In the genomic region with DNA sequence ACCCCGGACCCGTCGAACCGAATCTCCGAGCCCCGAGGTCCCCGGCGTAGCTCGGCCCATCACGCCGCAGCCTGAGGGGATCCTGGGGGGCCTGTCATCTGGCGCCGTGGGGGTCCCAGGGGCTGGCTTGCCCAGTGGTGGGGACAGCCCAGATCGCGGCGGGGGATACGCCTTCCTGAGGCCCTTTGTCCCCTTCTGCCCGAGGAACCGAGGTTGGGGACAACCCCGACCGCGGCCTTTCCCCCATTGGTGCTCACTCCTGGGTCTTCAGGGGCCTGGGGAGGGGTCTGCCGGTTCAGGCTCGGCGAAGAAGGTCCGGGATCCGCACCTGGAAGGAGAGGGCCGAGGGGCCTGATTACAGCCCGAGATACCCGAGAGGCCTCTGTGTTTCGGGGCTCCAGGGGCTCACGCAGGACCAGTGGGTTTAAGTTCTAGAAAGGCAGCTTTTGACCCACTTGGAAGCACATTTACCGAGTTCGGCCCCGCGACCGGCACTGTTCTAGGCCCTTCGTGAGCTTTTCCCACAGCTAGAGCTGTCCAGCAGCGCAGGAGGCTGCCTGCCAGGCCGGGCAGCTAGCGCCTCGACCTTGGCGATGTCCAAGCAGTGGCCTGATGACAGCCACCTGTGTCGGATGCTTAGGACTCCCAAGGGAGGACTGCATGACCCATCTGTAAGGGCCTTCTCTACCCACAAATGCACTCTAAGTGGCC, we compare ENCODE assay signal across 9 cellular contexts. TPM values are rescaled to one million over a fixed set of nuclear protein-coding genes. Genes with fewer than 3 reads are reported as not detected.
A peak's percentile ranks its signal among the peaks of the same experiment; 100 is the strongest.
DNase-seq lines count a peak whose midpoint lies in the region; ATAC-seq and TF ChIP-seq lines count a peak whose summit lies in the region.
"Had no signal": no experiment of that assay in that cellular context is flagged by ENCODE, and none has a peak within 500 bp of the region (broad histone marks: within the 10 kb centered on the region; RNA-seq: fewer than 3 reads in every experiment).

No MANE protein-coding gene starts in this region.

- no peaks in the 10 kb centered on the region for H3K9me3 ChIP-seq in right atrium auricular region
- H3K9me3 ChIP-seq in skeletal muscle satellite cell (replicated peaks; ENCODE audit: low read length) = no peaks in the 10 kb centered on the region

- intact Hi-C loops in activated CD4-positive, alpha-beta T cell treated with anti-CD3 and anti-CD28 coated beads for 36 hours (cut with DNase I, micrococcal nuclease) = loop anchor here (1.0 to 5.0 kb wide), 9 partner anchors 79 to 542 kb away; a partner anchor contains a TSS
- intact Hi-C loops in activated T-helper 2 cell treated with anti-CD3 and anti-CD28 coated beads, Interferon-gamma antibody, Interleukin-2, Interleukin-4, amounts not matched to agents 10 μg/mL and 5 μg/mL and 100 μg/mL, durations not matched to agents 14 hours and 24 hours and 36 hours (cut with micrococcal nuclease) = loop anchor here (1.0 kb wide), 1 partner anchor 20 kb away; no protein-coding TSS in a partner anchor

- ATAC-seq in activated CD4-positive, alpha-beta T cell treated with anti-CD3 and anti-CD28 coated beads for 36 hours = no peak
- peak; percentile 0 for ATAC-seq in HG03103 (IDR thresholded peaks at IDR 0.05; ENCODE audit: low read depth, unreplicated experiment)

- peak overlapping the region; percentile 9 for H3K27ac Mint-ChIP-seq in activated CD4-positive, alpha-beta T cell treated with anti-CD3 and anti-CD28 coated beads for 36 hours
- H3K27ac Mint-ChIP-seq in activated T-helper 2 cell treated with anti-CD3 and anti-CD28 coated beads, Interferon-gamma antibody, Interleukin-2, Interleukin-4, amounts not matched to agents 10 μg/mL and 5 μg/mL and 100 μg/mL, durations not matched to agents 14 hours and 24 hours and 36 hours = peak overlapping the region; percentile 67
- H3K27ac Mint-ChIP-seq: dendritic cell treated with granulocyte-macrophage colony-stimulating factor and Interleukin-4, amounts not matched to agents 40 ng/mL and 50 ng/mL, for 4 days had no signal

- no peaks in the 10 kb centered on the region for H3K9me3 Mint-ChIP-seq in activated CD4-positive, alpha-beta T cell treated with anti-CD3 and anti-CD28 coated beads for 36 hours (ENCODE audit: low read depth)
- H3K9me3 Mint-ChIP-seq in activated T-helper 2 cell treated with anti-CD3 and anti-CD28 coated beads, Interferon-gamma antibody, Interleukin-2, Interleukin-4, amounts not matched to agents 10 μg/mL and 5 μg/mL and 100 μg/mL, durations not matched to agents 14 hours and 24 hours and 36 hours = no peaks in the 10 kb centered on the region
- H3K9me3 Mint-ChIP-seq: dendritic cell treated with granulocyte-macrophage colony-stimulating factor and Interleukin-4, amounts not matched to agents 40 ng/mL and 50 ng/mL, for 4 days had no signal

- H3K27me3 ChIP-seq in right atrium auricular region (no peaks in the 10 kb centered on the region), skeletal muscle satellite cell (ENCODE audit: control insufficient read depth, insufficient read depth, low read length) (no peaks in the 10 kb centered on the region)

- peaks cover 42% of the 10 kb centered on the region for H3K4me1 Mint-ChIP-seq in activated CD4-positive, alpha-beta T cell treated with anti-CD3 and anti-CD28 coated beads for 36 hours
- H3K4me1 Mint-ChIP-seq in activated T-helper 2 cell treated with anti-CD3 and anti-CD28 coated beads, Interferon-gamma antibody, Interleukin-2, Interleukin-4, amounts not matched to agents 10 μg/mL and 5 μg/mL and 100 μg/mL, durations not matched to agents 14 hours and 24 hours and 36 hours (ENCODE audit: low read depth) = peaks cover 39% of the 10 kb centered on the region

- CTCF ChIA-PET in activated CD4-positive, alpha-beta T cell treated with anti-CD3 and anti-CD28 coated beads for 36 hours (lab: Charles Lee) = interaction anchor here (0.5 to 5.2 kb wide), 16 partner anchors 9 to 270 kb away, joined by 3 to 38 read pairs (median 4); a partner anchor contains a TSS

- peak overlapping the region; percentile 97 for H3K4me2 ChIP-seq in skeletal muscle satellite cell (ENCODE audit: low read length)

- POLR2A ChIA-PET in activated CD4-positive, alpha-beta T cell treated with anti-CD3 and anti-CD28 coated beads for 36 hours (lab: Charles Lee) = interaction anchor here (0.6 to 2.7 kb wide), 11 partner anchors 9 to 455 kb away, joined by 3 to 9 read pairs (median 4); a partner anchor contains a TSS

- H3K36me3 ChIP-seq in right atrium auricular region (no peaks in the 10 kb centered on the region), skeletal muscle satellite cell (ENCODE audit: insufficient read depth, low read length) (no peaks in the 10 kb centered on the region)

- H3K9ac ChIP-seq in skeletal muscle satellite cell (ENCODE audit: low read depth, low read length) = peak overlapping the region; percentile 94

- peak overlapping the region; percentile 93 to 95 for H3K27ac ChIP-seq in right atrium auricular region

- H3K27me3 Mint-ChIP-seq in activated CD4-positive, alpha-beta T cell treated with anti-CD3 and anti-CD28 coated beads for 36 hours = no peaks in the 10 kb centered on the region
- no peaks in the 10 kb centered on the region for H3K27me3 Mint-ChIP-seq in activated T-helper 2 cell treated with anti-CD3 and anti-CD28 coated beads, Interferon-gamma antibody, Interleukin-2, Interleukin-4, amounts not matched to agents 10 μg/mL and 5 μg/mL and 100 μg/mL, durations not matched to agents 14 hours and 24 hours and 36 hours (ENCODE audit: low read depth)
- H3K27me3 Mint-ChIP-seq: dendritic cell treated with granulocyte-macrophage colony-stimulating factor and Interleukin-4, amounts not matched to agents 40 ng/mL and 50 ng/mL, for 4 days had no signal

- H3K4me3 ChIP-seq in right atrium auricular region = peak overlapping the region; percentile 72 to 83
- H3K4me3 ChIP-seq in skeletal muscle satellite cell (ENCODE audit: low read length) = peak overlapping the region; percentile 86

- no peak overlapping the region for H3K4me3 Mint-ChIP-seq in activated CD4-positive, alpha-beta T cell treated with anti-CD3 and anti-CD28 coated beads for 36 hours
- no peak overlapping the region for H3K4me3 Mint-ChIP-seq in activated T-helper 2 cell treated with anti-CD3 and anti-CD28 coated beads, Interferon-gamma antibody, Interleukin-2, Interleukin-4, amounts not matched to agents 10 μg/mL and 5 μg/mL and 100 μg/mL, durations not matched to agents 14 hours and 24 hours and 36 hours (ENCODE audit: low read depth)
- H3K4me3 Mint-ChIP-seq: dendritic cell treated with granulocyte-macrophage colony-stimulating factor and Interleukin-4, amounts not matched to agents 40 ng/mL and 50 ng/mL, for 4 days had no signal

- peaks cover 0 to 63% of the 10 kb centered on the region in 2 donors for H3K4me1 ChIP-seq in right atrium auricular region
- H3K4me1 ChIP-seq in skeletal muscle satellite cell (ENCODE audit: control insufficient read depth, insufficient read depth, low read length) = peaks cover 52% of the 10 kb centered on the region

- H3K36me3 Mint-ChIP-seq in activated CD4-positive, alpha-beta T cell treated with anti-CD3 and anti-CD28 coated beads for 36 hours (ENCODE audit: low read depth) = peaks cover 9% of the 10 kb centered on the region
- peaks cover 16% of the 10 kb centered on the region for H3K36me3 Mint-ChIP-seq in activated T-helper 2 cell treated with anti-CD3 and anti-CD28 coated beads, Interferon-gamma antibody, Interleukin-2, Interleukin-4, amounts not matched to agents 10 μg/mL and 5 μg/mL and 100 μg/mL, durations not matched to agents 14 hours and 24 hours and 36 hours (ENCODE audit: low read depth)

- DNase-seq in activated CD4-positive, alpha-beta T cell treated with anti-CD3 and anti-CD28 coated beads for 36 hours = peak; percentile 27
- no peak for DNase-seq in activated CD4-positive, alpha-beta T cell treated with anti-CD3 and anti-CD28 coated beads, Interleukin-2, amount 50 U/mL, for 1 hour
- DNase-seq in activated T-helper 2 cell treated with anti-CD3 and anti-CD28 coated beads, Interferon-gamma antibody, Interleukin-2, Interleukin-4, amounts not matched to agents 10 μg/mL and 5 μg/mL and 100 μg/mL, durations not matched to agents 14 hours and 24 hours and 36 hours (ENCODE audit: low spot score) = peak; percentile 14
- DNase-seq in right atrium auricular region (ENCODE audit: low spot score) (no peak), HCEC 1CT (no peak), SIG-M5 treated with dmso at 0.1 percent for 504 hours (lab: John Stamatoyannopoulos, UW; ENCODE audit: unreplicated experiment) (no peak)

- TF ChIP-seq CTCF in right atrium auricular region (IDR thresholded peaks at IDR 0.05) = no peak

RNA-seq across cellular contexts. Expression of a gene that starts 0.5 kb away (rescaled TPM):
- 10 to 100 TPM; 41.5 to 52.1 TPM for total RNA-seq in activated CD4-positive, alpha-beta T cell treated with anti-CD3 and anti-CD28 coated beads for 36 hours
- total RNA-seq in activated T-helper 2 cell treated with anti-CD3 and anti-CD28 coated beads, Interferon-gamma antibody, Interleukin-2, Interleukin-4, amounts not matched to agents 10 μg/mL and 5 μg/mL and 100 μg/mL, durations not matched to agents 14 hours and 24 hours and 36 hours = 57.2 and 59.3 TPM in 2 replicates
- 100 to 1,000 TPM; 115 to 118 TPM for total RNA-seq in right atrium auricular region
- total RNA-seq in skeletal muscle satellite cell (2012; rRNA removed) = 58.1 and 107 TPM in 2 replicates

Comparison
In these comparisons a context has a peak if more than half of its experiments do, and no peak if none do; other contexts are left out.
1. DNase-seq: peak in activated CD4-positive, alpha-beta T cell treated with anti-CD3 and anti-CD28 coated beads for 36 hours (single experiment) and activated T-helper 2 cell treated with anti-CD3 and anti-CD28 coated beads, Interferon-gamma antibody, Interleukin-2, Interleukin-4, amounts not matched to agents 10 μg/mL and 5 μg/mL and 100 μg/mL, durations not matched to agents 14 hours and 24 hours and 36 hours (single experiment); none in activated CD4-positive, alpha-beta T cell treated with anti-CD3 and anti-CD28 coated beads, Interleukin-2, amount 50 U/mL, for 1 hour (single experiment), right atrium auricular region (single experiment), HCEC 1CT (single experiment) and SIG-M5 treated with dmso at 0.1 percent for 504 hours (single experiment).